ENCODE assay signal across 9 cellular contexts in the genomic region with DNA sequence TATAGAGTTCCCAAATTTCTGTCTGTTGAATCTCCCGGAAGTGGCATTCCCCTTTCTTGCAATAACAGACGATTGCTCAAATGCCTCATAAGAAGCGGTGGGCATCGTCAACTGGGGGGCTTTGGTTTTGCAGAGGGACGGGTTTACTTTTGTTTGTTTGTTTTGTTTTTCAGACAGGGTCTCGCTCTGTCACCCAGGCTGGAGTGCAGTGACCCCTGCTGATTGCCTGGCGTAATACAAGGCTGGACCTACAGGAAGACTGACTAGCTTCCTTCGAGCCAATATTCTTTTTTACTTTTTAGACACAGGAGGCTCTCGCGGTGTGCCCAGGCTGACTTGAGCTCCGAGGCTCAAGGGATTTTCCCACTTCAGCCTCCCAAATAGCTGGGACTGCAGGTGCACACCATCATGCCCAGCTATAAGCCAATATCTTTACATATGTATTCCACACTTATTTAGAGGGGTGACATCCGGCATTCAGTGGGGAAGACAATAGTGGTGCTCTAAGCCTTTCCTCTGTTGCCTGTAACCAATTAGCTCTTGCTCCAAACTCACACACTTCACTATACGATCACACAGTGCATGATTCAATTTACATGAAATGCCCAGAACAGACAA. TPM values are rescaled to one million over a fixed set of nuclear protein-coding genes. Genes with fewer than 3 reads are reported as not detected.
A peak's percentile ranks its signal among the peaks of the same experiment; 100 is the strongest.
DNase-seq lines count a peak whose midpoint lies in the region; ATAC-seq, FAIRE-seq and TF ChIP-seq lines count a peak whose summit lies in the region.
"Had no signal": no experiment of that assay in that cellular context is flagged by ENCODE, and none has a peak within 500 bp of the region (broad histone marks: within the 10 kb centered on the region; RNA-seq: fewer than 3 reads in every experiment).

No MANE protein-coding gene starts in this region.

- no peak for FAIRE-seq in frontal cortex (lab: Jason Lieb, UNC)

- peak; percentile 78 for TF ChIP-seq CTCF in astrocyte of the spinal cord (IDR thresholded peaks at IDR 0.05; ENCODE audit: low read depth, low read length)

- H4K5ac ChIP-seq in mesendoderm (ENCODE audit: low read length): no peak overlapping the region

- peak overlapping the region; percentile 11 for H3K56ac ChIP-seq in mesendoderm (ENCODE audit: low read length)

- H3K4me1 ChIP-seq in mesendoderm (ENCODE audit: control insufficient read depth, low read depth, low read length): peaks cover 9% of the 10 kb centered on the region

- H3K4ac ChIP-seq in mesendoderm (ENCODE audit: low read depth, low read length): no peak overlapping the region

- DNase-seq in Ammon's horn (ENCODE audit: low spot score): peak; percentile 35
- DNase-seq in RPMI8226: peak; percentile 33
- DNase-seq in astrocyte of the spinal cord (ENCODE audit: low read depth, low spot score): no peak
- peak; percentile 80 for DNase-seq in mesendoderm
- DNase-seq in frontal cortex (ENCODE audit: low spot score in 2 of 2): no peak

- H2BK5ac ChIP-seq in mesendoderm (ENCODE audit: low read length): peak overlapping the region; percentile 31

- no peak overlapping the region for H3K27ac ChIP-seq in mesendoderm (ENCODE audit: low read depth, low read length)

- no peak overlapping the region for H3K9ac ChIP-seq in mesendoderm (ENCODE audit: low read length)

- no peak overlapping the region for H3K18ac ChIP-seq in mesendoderm (ENCODE audit: low read length)

- no peak overlapping the region for H2BK120ac ChIP-seq in mesendoderm (ENCODE audit: low read depth, low read length)

- H4K8ac ChIP-seq in mesendoderm (ENCODE audit: low read depth, low read length): no peak overlapping the region

- H3K23ac ChIP-seq in mesendoderm (ENCODE audit: low read length): no peak overlapping the region

- no peak overlapping the region for H3K4me2 ChIP-seq in mesendoderm (ENCODE audit: low read length)

- no CpG with 5 or more reads among the region's 13 CpGs for WGBS in mesendoderm (ENCODE audit: extremely low coverage, insufficient coverage, low lambda C conversion rate)

- H3K36me3 ChIP-seq in mesendoderm (ENCODE audit: control insufficient read depth, insufficient read depth, low read length): no peaks in the 10 kb centered on the region

- no peaks in the 10 kb centered on the region for H3K27me3 ChIP-seq in mesendoderm (ENCODE audit: insufficient read depth, low read length, poor library complexity)

- in situ Hi-C loops in astrocyte of the spinal cord (cut with HindIII; ENCODE audit: low sequenced_read_pairs): no loop called here

- peak; percentile 65 for ATAC-seq in GM18861 (IDR thresholded peaks at IDR 0.05; ENCODE audit: unreplicated experiment)
- ATAC-seq in HG03045 (IDR thresholded peaks at IDR 0.05; ENCODE audit: unreplicated experiment): peak; percentile 56
- ATAC-seq in HG02840 (IDR thresholded peaks at IDR 0.05; ENCODE audit: low FRiP score, unreplicated experiment): no peak
- ATAC-seq: left colon had no signal

- H2AK5ac ChIP-seq in mesendoderm (ENCODE audit: low read length): no peak overlapping the region

- H3K4me3 ChIP-seq in astrocyte of the spinal cord (ENCODE audit: low read depth, low read length) (no peak overlapping the region), mesendoderm (ENCODE audit: low read length) (no peak overlapping the region)

- no peak overlapping the region for H2BK15ac ChIP-seq in mesendoderm (replicated peaks; ENCODE audit: low read depth)

- H3K79me1 ChIP-seq in mesendoderm (ENCODE audit: low read length): no peaks in the 10 kb centered on the region

- no peaks in the 10 kb centered on the region for H3K79me2 ChIP-seq in mesendoderm (ENCODE audit: control insufficient read depth, insufficient read depth, low read length)

RNA-seq across cellular contexts. Expression of gene FHIP2A, which starts 58.1 kb away (rescaled TPM):
- 6.5 TPM for polyA plus RNA-seq in mesendoderm (2013, experiment 1 of 2)
- 5.9 TPM for polyA plus RNA-seq in mesendoderm (2013, experiment 2 of 2)
- 48.5 TPM for total RNA-seq in frontal cortex

RNA-seq across cellular contexts. Expression of gene TRUB1, which starts 58.3 kb away (rescaled TPM):
- 19.0 TPM for polyA plus RNA-seq in mesendoderm (2013, experiment 1 of 2)
- polyA plus RNA-seq in mesendoderm (2013, experiment 2 of 2): 19.6 TPM
- total RNA-seq in frontal cortex: 68.5 TPM

Comparison
In these comparisons a context has a peak if more than half of its experiments do, and no peak if none do; other contexts are left out.
1. DNase-seq: peak in Ammon's horn (single experiment), RPMI8226 (single experiment) and mesendoderm (single experiment); none in astrocyte of the spinal cord (single experiment) and frontal cortex (0 of 2).